Comparison of ENCODE assay signal across 16 cellular contexts in the genomic region with DNA sequence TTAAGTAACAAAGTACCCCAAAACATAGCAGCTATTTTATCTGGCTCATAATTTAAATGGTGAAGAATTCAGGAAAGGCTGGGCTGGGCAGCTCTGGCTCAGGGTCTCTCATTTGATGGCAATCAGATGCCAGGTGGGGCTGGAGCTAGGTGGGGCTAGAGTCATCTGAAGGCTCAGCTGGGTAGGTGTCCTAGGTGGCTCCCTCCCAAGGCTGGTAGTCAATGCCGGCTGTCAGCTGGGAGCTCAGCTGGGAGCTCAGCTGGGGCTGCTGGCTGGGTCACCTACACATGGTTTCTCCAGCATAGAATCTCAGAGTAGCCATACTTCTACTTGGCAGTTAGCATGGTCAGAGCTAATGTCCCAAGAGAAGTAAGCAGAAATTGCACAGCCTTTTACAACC.
"Had no signal": no experiment of that assay in that cellular context is flagged by ENCODE, and none has a peak within 500 bp of the region (broad histone marks: within the 10 kb centered on the region; RNA-seq: fewer than 3 reads in every experiment).

No MANE protein-coding gene starts in this region.

- ATAC-seq: activated CD4-positive, CD25-positive, alpha-beta regulatory T cell treated with anti-CD3 and anti-CD28 coated beads, Interleukin-2, amount 50 U/mL, for 24 hours; gastrocnemius medialis; left cardiac atrium; naive thymus-derived CD4-positive, alpha-beta T cell; stimulated activated effector memory CD8-positive, alpha-beta T cell treated with anti-CD3 and anti-CD28 coated beads, Interleukin-12 subunit alpha, Interleukin-12 subunit beta, amount 100 ng/mL, for 72 hours had no signal

- H3K27ac Mint-ChIP-seq: activated naive CD4-positive, alpha-beta T cell treated with anti-CD3 and anti-CD28 coated beads, Interleukin-2, amount 10 ng/mL, durations not matched to agents 7 days and 5 days; naive thymus-derived CD4-positive, alpha-beta T cell; stimulated activated effector memory CD8-positive, alpha-beta T cell treated with anti-CD3 and anti-CD28 coated beads, Interleukin-12 subunit alpha, Interleukin-12 subunit beta, amount 100 ng/mL, for 72 hours had no signal

- H3K27ac ChIP-seq: adrenal gland, cardiac muscle cell, gastrocnemius medialis, neutrophil, tibial artery, uterus had no signal

- H3K27me3 ChIP-seq: adrenal gland, cardiac muscle cell, gastrocnemius medialis, neutrophil, tibial artery, uterus had no signal

- H3K36me3 Mint-ChIP-seq: stimulated activated effector memory CD8-positive, alpha-beta T cell treated with anti-CD3 and anti-CD28 coated beads, Interleukin-12 subunit alpha, Interleukin-12 subunit beta, amount 100 ng/mL, for 72 hours had no signal

- H3K9me3 ChIP-seq: adrenal gland, gastrocnemius medialis, neutrophil, tibial artery, uterus had no signal

- H3K36me3 ChIP-seq: adrenal gland, cardiac muscle cell, gastrocnemius medialis, neutrophil, tibial artery, uterus had no signal

- H3K4me1 ChIP-seq: adrenal gland, gastrocnemius medialis, tibial artery, uterus had no signal

- DNase-seq: activated CD4-positive, alpha-beta T cell treated with anti-CD3 and anti-CD28 coated beads, Interleukin-2, amount 50 U/mL, for 1 hour; activated naive CD4-positive, alpha-beta T cell treated with anti-CD3 and anti-CD28 coated beads, Interleukin-2, amount 10 ng/mL, durations not matched to agents 7 days and 5 days; activated T-cell treated with anti-CD3 and anti-CD28 coated beads for 4 hours; adrenal gland; gastrocnemius medialis; left cardiac atrium; naive thymus-derived CD4-positive, alpha-beta T cell; stimulated activated CD4-positive, alpha-beta T cell treated with anti-CD3 and anti-CD28 coated beads, Interleukin-12 subunit alpha, Interleukin-12 subunit beta, amount 100 ng/mL, for 4 hours; T-helper 9 cell; tibial artery; uterus had no signal

- H3K4me3 Mint-ChIP-seq: activated naive CD4-positive, alpha-beta T cell treated with anti-CD3 and anti-CD28 coated beads, Interleukin-2, amount 10 ng/mL, durations not matched to agents 7 days and 5 days; naive thymus-derived CD4-positive, alpha-beta T cell; stimulated activated effector memory CD8-positive, alpha-beta T cell treated with anti-CD3 and anti-CD28 coated beads, Interleukin-12 subunit alpha, Interleukin-12 subunit beta, amount 100 ng/mL, for 72 hours had no signal

- H3K9me3 Mint-ChIP-seq: activated naive CD4-positive, alpha-beta T cell treated with anti-CD3 and anti-CD28 coated beads, Interleukin-2, amount 10 ng/mL, durations not matched to agents 7 days and 5 days; naive thymus-derived CD4-positive, alpha-beta T cell; stimulated activated effector memory CD8-positive, alpha-beta T cell treated with anti-CD3 and anti-CD28 coated beads, Interleukin-12 subunit alpha, Interleukin-12 subunit beta, amount 100 ng/mL, for 72 hours had no signal

- H3K4me3 ChIP-seq: adrenal gland, cardiac muscle cell, gastrocnemius medialis, lung, tibial artery, uterus had no signal

- H3K27me3 Mint-ChIP-seq: activated naive CD4-positive, alpha-beta T cell treated with anti-CD3 and anti-CD28 coated beads, Interleukin-2, amount 10 ng/mL, durations not matched to agents 7 days and 5 days; naive thymus-derived CD4-positive, alpha-beta T cell had no signal
